ENCODE assay signal across 23 cellular contexts in the genomic region with DNA sequence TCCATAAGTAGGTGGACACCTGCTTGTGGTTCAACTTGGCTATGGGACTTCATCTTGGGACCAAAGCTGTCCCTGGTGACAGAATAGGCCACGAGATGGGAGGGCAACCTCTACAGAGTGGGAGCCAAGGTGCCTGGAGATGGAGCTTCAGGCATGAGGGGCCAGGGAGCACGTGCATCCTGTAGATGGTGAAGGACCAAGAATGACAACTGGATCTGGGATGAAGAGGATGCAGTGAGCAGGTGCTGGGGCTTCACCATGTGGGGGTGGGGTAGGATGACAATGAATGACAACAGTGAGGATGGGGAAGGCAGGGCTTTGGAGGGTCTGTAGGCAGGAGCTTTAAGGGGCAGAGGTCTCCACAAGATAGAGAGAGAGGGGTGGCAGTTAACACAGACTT.
"Had no signal": no experiment of that assay in that cellular context is flagged by ENCODE, and none has a peak within 500 bp of the region (broad histone marks: within the 10 kb centered on the region; RNA-seq: fewer than 3 reads in every experiment).

No MANE protein-coding gene starts in this region.

- H3K4me1 ChIP-seq: foreskin keratinocyte, heart left ventricle, left lung, lower lobe of right lung had no signal

- H3K4me3 ChIP-seq: coronary artery, dorsolateral prefrontal cortex, gastroesophageal sphincter, heart left ventricle, hepatocyte, left lung, lower lobe of right lung had no signal

- H3K4me3 Mint-ChIP-seq: immature natural killer cell, memory B cell had no signal

- H3K36me3 ChIP-seq: gastroesophageal sphincter, heart left ventricle, left lung, lower lobe of right lung had no signal

- H2AFZ ChIP-seq: hepatocyte had no signal

- H3K9me3 ChIP-seq: gastroesophageal sphincter, heart left ventricle, left lung, lower lobe of right lung had no signal

- H3K4me1 Mint-ChIP-seq: immature natural killer cell, memory B cell had no signal

- DNase-seq: cerebellar nuclear complex; dermis blood vessel endothelial cell; dorsolateral prefrontal cortex; effector CD4-positive, alpha-beta T cell; effector memory CD4-positive, alpha-beta T cell; erythroblast; foreskin keratinocyte; heart left ventricle; hypothalamus; immature natural killer cell; islet precursor cell; left cardiac atrium; left lung; left ventricle myocardium superior; lower lobe of right lung; mesendoderm; midbrain had no signal

- H3K9me3 Mint-ChIP-seq: immature natural killer cell, memory B cell had no signal

- H3K27me3 ChIP-seq: foreskin keratinocyte, gastroesophageal sphincter, hepatocyte, left lung had no signal

- H3K27ac Mint-ChIP-seq: immature natural killer cell, memory B cell had no signal

- ATAC-seq: esophagus mucosa, foreskin keratinocyte, heart left ventricle, left cardiac atrium, left lung, left ventricle myocardium superior, lower lobe of right lung had no signal

- H3K4me2 ChIP-seq: hepatocyte had no signal

- H3K27ac ChIP-seq: dorsolateral prefrontal cortex, epithelial cell of prostate, foreskin keratinocyte, heart left ventricle, hepatocyte, left lung, lower lobe of right lung had no signal

- H3K79me2 ChIP-seq: hepatocyte had no signal

- H3K36me3 Mint-ChIP-seq: immature natural killer cell, memory B cell had no signal
